13 cellular contexts compared by ENCODE assay signal in the genomic region with DNA sequence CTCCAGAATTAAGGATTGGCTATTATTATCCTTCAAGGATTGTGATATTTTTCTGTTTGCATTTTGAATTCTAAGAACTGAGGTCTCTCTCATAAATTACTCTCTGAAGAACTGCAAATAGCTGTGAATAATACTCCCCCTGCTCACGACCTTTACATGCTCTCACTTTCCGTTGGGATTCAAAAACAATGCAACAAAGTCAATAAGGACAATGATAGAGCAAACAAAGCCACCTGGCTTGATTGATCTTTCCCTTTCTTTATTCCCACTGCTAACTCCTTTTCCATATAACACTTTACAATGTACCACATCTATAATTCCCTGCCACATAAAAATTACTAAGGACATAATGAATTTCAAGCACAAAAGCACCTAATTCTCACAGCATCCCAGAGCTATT.
"Had no signal": no experiment of that assay in that cellular context is flagged by ENCODE, and none has a peak within 500 bp of the region (broad histone marks: within the 10 kb centered on the region; RNA-seq: fewer than 3 reads in every experiment).

No MANE protein-coding gene starts in this region.

- H3K27ac ChIP-seq: body of pancreas, colonic mucosa, gastroesophageal sphincter, lower lobe of right lung, right lobe of liver, upper lobe of right lung had no signal

- DNase-seq: activated CD4-positive, alpha-beta T cell treated with anti-CD3 and anti-CD28 coated beads, Interleukin-2, amount 10 ng/mL, durations not matched to agents 7 days and 5 days; activated CD4-positive, CD25-positive, alpha-beta regulatory T cell; activated naive CD8-positive, alpha-beta T cell treated with anti-CD3 and anti-CD28 coated beads for 36 hours; amygdala; body of pancreas; caudate nucleus; colonic mucosa; left colon; lower lobe of right lung; right lobe of liver; upper lobe of right lung had no signal

- ATAC-seq: body of pancreas, gastroesophageal sphincter, left colon, lower lobe of right lung, right lobe of liver, upper lobe of right lung had no signal

- H3K4me1 ChIP-seq: body of pancreas, colonic mucosa, gastroesophageal sphincter, lower lobe of right lung, right lobe of liver, upper lobe of right lung had no signal

- H3K9me3 ChIP-seq: body of pancreas, colonic mucosa, right lobe of liver had no signal

- H3K4me3 ChIP-seq: body of pancreas, colonic mucosa, gastroesophageal sphincter, lower lobe of right lung, right lobe of liver, smooth muscle cell, upper lobe of right lung had no signal

- H3K4me2 ChIP-seq: smooth muscle cell had no signal

- H3K36me3 ChIP-seq: colonic mucosa, gastroesophageal sphincter, lower lobe of right lung, right lobe of liver, upper lobe of right lung had no signal

- H3K27me3 ChIP-seq: body of pancreas, colonic mucosa, gastroesophageal sphincter, right lobe of liver, upper lobe of right lung had no signal
